ENCODE assay signal across 8 cellular contexts in the genomic region with DNA sequence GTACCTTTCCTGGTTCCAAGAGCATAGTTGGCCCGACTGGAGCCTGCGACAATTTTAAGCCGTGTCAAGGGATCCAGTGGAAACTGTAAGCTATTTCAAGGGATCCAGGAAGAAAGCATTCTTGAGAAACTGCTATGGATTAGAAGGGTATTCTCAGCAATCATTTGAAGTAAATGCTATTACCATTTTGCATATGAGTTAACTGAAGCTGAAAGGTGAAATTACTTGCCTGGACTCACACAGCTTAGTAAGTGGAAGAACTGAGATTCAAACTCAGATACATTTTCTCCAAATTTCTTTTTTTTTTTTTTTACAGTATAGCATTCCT. TPM values are rescaled to one million over a fixed set of nuclear protein-coding genes. Genes with fewer than 3 reads are reported as not detected.
DNase-seq lines count a peak whose midpoint lies in the region; ATAC-seq, FAIRE-seq and TF ChIP-seq lines count a peak whose summit lies in the region.

No MANE protein-coding gene starts in this region.

- TF ChIP-seq CTCF in right atrium auricular region (IDR thresholded peaks at IDR 0.05) (no peak), GM12878 (IDR thresholded peaks at IDR 0.05 in 2 of 3, conservative IDR thresholded peaks at IDR 0.05 in 1 of 3; ENCODE audit: control insufficient read depth in 2 of 3, extremely low read depth in 1 of 3, insufficient read depth in 1 of 3, low read depth in 3 of 3, low read length in 3 of 3) (no peak)

- no peak overlapping the region for H4K5ac ChIP-seq in mesendoderm (ENCODE audit: low read length)

- in situ Hi-C loops in GM12878 (cut with MboI) = no loop called here

- H3K27ac ChIP-seq in right atrium auricular region (peak overlapping the region; percentile 82 to 86), GM12878 (ENCODE audit: control insufficient read depth, insufficient read depth) (peak overlapping the region; percentile 77), mesendoderm (ENCODE audit: low read depth, low read length) (no peak overlapping the region), aorta (ENCODE audit: low read depth in 1 of 2, low read length in 2 of 2) (peak overlapping the region in 1 of 2 donors; percentile 78)

- no peaks in the 10 kb centered on the region for H3K36me3 ChIP-seq in right atrium auricular region
- no peaks in the 10 kb centered on the region for H3K36me3 ChIP-seq in GM12878 (ENCODE audit: control insufficient read depth in 2 of 2, insufficient read depth in 2 of 2, low read length in 1 of 2)
- no peaks in the 10 kb centered on the region for H3K36me3 ChIP-seq in mesendoderm (ENCODE audit: control insufficient read depth, insufficient read depth, low read length)
- H3K36me3 ChIP-seq in aorta (ENCODE audit: control insufficient read depth in 1 of 2, insufficient read depth in 2 of 2, low read length in 1 of 2) = no peaks in the 10 kb centered on the region

- no peak overlapping the region for H4K8ac ChIP-seq in mesendoderm (ENCODE audit: low read depth, low read length)

- RAD21 ChIA-PET in GM12878 (lab: Charles Lee; ENCODE audit: unreplicated experiment) = interaction anchor here (0.6 to 2.1 kb wide), 16 partner anchors 55 to 472 kb away, joined by 3 to 10 read pairs (median 4); a partner anchor contains a TSS

- H3K79me2 ChIP-seq in GM12878 (ENCODE audit: control insufficient read depth, insufficient read depth, low read length) = peaks cover 3% of the 10 kb centered on the region
- no peaks in the 10 kb centered on the region for H3K79me2 ChIP-seq in mesendoderm (ENCODE audit: control insufficient read depth, insufficient read depth, low read length)

- DNase-seq in right atrium auricular region (ENCODE audit: low spot score) (no peak), cardiac septum (ENCODE audit: low spot score) (no peak), GM12878 (ENCODE audit: low read depth, low spot score) (no peak), mesendoderm (no peak), aorta (no peak), EL (no peak), NCI-H2029 (lab: John Stamatoyannopoulos, UW) (no peak)
- DNase-seq in effector CD4-positive, alpha-beta T cell = no peak

- no peaks in the 10 kb centered on the region for H4K20me1 ChIP-seq in GM12878 (ENCODE audit: control insufficient read depth, insufficient read depth)

- H2BK120ac ChIP-seq in mesendoderm (ENCODE audit: low read depth, low read length) = no peak overlapping the region

- peaks cover 0 to 15% of the 10 kb centered on the region in 2 donors for H3K4me1 ChIP-seq in right atrium auricular region
- peaks cover 6% of the 10 kb centered on the region for H3K4me1 ChIP-seq in GM12878 (ENCODE audit: control insufficient read depth, insufficient read depth, low read length)
- H3K4me1 ChIP-seq in mesendoderm (ENCODE audit: control insufficient read depth, low read depth, low read length) = no peaks in the 10 kb centered on the region
- H3K4me1 ChIP-seq in aorta (ENCODE audit: control insufficient read depth in 1 of 2, insufficient read depth in 2 of 2, low read length in 2 of 2) = peaks cover 0 to 2% of the 10 kb centered on the region in 2 donors

- H3K4me3 ChIP-seq in right atrium auricular region = peak overlapping the region; percentile 57 to 66
- H3K4me3 ChIP-seq in GM12878 = peak overlapping the region; percentile 71
- H3K4me3 ChIP-seq in mesendoderm (ENCODE audit: low read length) = peak overlapping the region; percentile 58
- peak overlapping the region; percentile 9 to 61 for H3K4me3 ChIP-seq in aorta (ENCODE audit: low read length in 2 of 2)

- no peaks in the 10 kb centered on the region for H3K79me1 ChIP-seq in mesendoderm (ENCODE audit: low read length)

- SMC1A ChIA-PET in GM12878 (lab: Charles Lee; ENCODE audit: uncharacterized antibody, unreplicated experiment) = interaction anchor here (0.6 to 2.3 kb wide), 29 partner anchors 9 to 471 kb away, joined by 3 to 9 read pairs (median 3); a partner anchor contains a TSS

- H3K4me2 ChIP-seq in GM12878 (ENCODE audit: control insufficient read depth, insufficient read depth) (peak overlapping the region; percentile 99), mesendoderm (ENCODE audit: low read length) (peak overlapping the region; percentile 42)

- TF ChIP-seq POLR2A in GM12878 (IDR thresholded peaks at IDR 0.05; ENCODE audit: low read depth, low read length) = no peak

- H3K27me3 ChIP-seq in right atrium auricular region (no peaks in the 10 kb centered on the region), GM12878 (replicated peaks in 1 of 2; ENCODE audit: control insufficient read depth in 2 of 2, insufficient read depth in 2 of 2, low read length in 1 of 2) (no peaks in the 10 kb centered on the region), mesendoderm (ENCODE audit: insufficient read depth, low read length, poor library complexity) (no peaks in the 10 kb centered on the region), aorta (ENCODE audit: control insufficient read depth in 1 of 2, insufficient read depth in 2 of 2, low read length in 1 of 2) (no peaks in the 10 kb centered on the region)

- TF ChIP-seq EP300 in GM12878 (IDR thresholded peaks at IDR 0.05; ENCODE audit: borderline replicate concordance in 1 of 2, control insufficient read depth in 1 of 2, low read depth in 2 of 2, low read length in 2 of 2) = no peak

- H3K9me3 ChIP-seq in right atrium auricular region = no peaks in the 10 kb centered on the region
- no peaks in the 10 kb centered on the region; the same call in 2 of the 3 replicates for H3K9me3 ChIP-seq in GM12878 (replicated peaks; ENCODE audit: control insufficient read depth, insufficient read depth, low read length)
- no peaks in the 10 kb centered on the region for H3K9me3 ChIP-seq in aorta (ENCODE audit: control insufficient read depth, low read length)

- H3K18ac ChIP-seq in mesendoderm (ENCODE audit: low read length) = no peak overlapping the region

- CTCF ChIA-PET in GM12878 (lab: Yijun Ruan, JAX) = interaction anchor here (0.5 to 3.4 kb wide), 50 partner anchors 11 to 1785 kb away, joined by 3 to 38 read pairs (median 7); a partner anchor contains a TSS

- H3K56ac ChIP-seq in mesendoderm (ENCODE audit: low read length) = peak overlapping the region; percentile 90

- peak overlapping the region; percentile 22 for H3K4ac ChIP-seq in mesendoderm (ENCODE audit: low read depth, low read length)

- POLR2A ChIA-PET in GM12878 (lab: Charles Lee) = interaction anchor here (0.5 to 1.7 kb wide), 10 partner anchors 54 to 1471 kb away, joined by 3 to 7 read pairs (median 3); a partner anchor contains a TSS

- peak; percentile 16 for ATAC-seq in GM12878
- ATAC-seq in aorta (ENCODE audit: low FRiP score) = no peak

- peak overlapping the region; percentile 83 for H3K9ac ChIP-seq in GM12878 (ENCODE audit: control insufficient read depth, insufficient read depth, low read length)
- H3K9ac ChIP-seq in mesendoderm (ENCODE audit: low read length) = peak overlapping the region; percentile 80

- no peak overlapping the region for H2BK5ac ChIP-seq in mesendoderm (ENCODE audit: low read length)

- intact Hi-C loops in cardiac septum (cut with DNase I) = no loop called here
- intact Hi-C loops in GM12878 (cut with micrococcal nuclease; ENCODE audit: unreplicated experiment) = loop anchor here (2.0 to 5.0 kb wide), 2 partner anchors 319 to 420 kb away; no protein-coding TSS in a partner anchor
- intact Hi-C loops in aorta (cut with DNase I) = no loop called here

- BruUV-seq in GM12878 (replicated peaks; lab: Mats Ljungman, UMichigan) = no TSS peak

- H2BK15ac ChIP-seq in mesendoderm (replicated peaks; ENCODE audit: low read depth) = no peak overlapping the region

- H3K23ac ChIP-seq in mesendoderm (ENCODE audit: low read length) = no peak overlapping the region

- H2AFZ ChIP-seq in GM12878 (ENCODE audit: control insufficient read depth, low read depth, low read length) = peak overlapping the region; percentile 99

- 0% methylated on average over 3 of the region's 3 CpGs for WGBS in GM12878 (ENCODE audit: insufficient coverage, insufficient replicate concordance, low lambda C conversion rate, missing lambda C conversion rate)
- no CpG with 5 or more reads among the region's 3 CpGs for WGBS in mesendoderm (ENCODE audit: extremely low coverage, insufficient coverage, low lambda C conversion rate)
- 0 to 2% methylated on average over 3 of the region's 3 CpGs for WGBS in aorta, 2 donors

- FAIRE-seq in GM12878 (lab: Jason Lieb, UNC) = no peak

- no peak for TF ChIP-seq RAD21 in GM12878 (IDR thresholded peaks at IDR 0.05; ENCODE audit: insufficient read depth, low read depth, low read length)

- H2AK5ac ChIP-seq in mesendoderm (ENCODE audit: low read length) = no peak overlapping the region

RNA-seq across cellular contexts. Expression of a gene that starts 0.6 kb away (rescaled TPM):
- total RNA-seq in right atrium auricular region = 1 to 10 TPM; 3.4 to 9.7 TPM
- total RNA-seq in cardiac septum = 11.0 TPM
- total RNA-seq in GM12878 (2013; cell fraction: nucleolus; rRNA removed) = 6.7 and 8.8 TPM in 2 replicates
- 4.7 and 6.5 TPM in 2 replicates for total RNA-seq in GM12878 (2014; rRNA removed)
- total RNA-seq in GM12878 (2014; rRNA removed; fragmentation: Illumina TruSeq; extraction: Trizol) = 6.0 and 6.8 TPM in 2 replicates
- total RNA-seq in GM12878 (2021) = 3.4 and 6.2 TPM in 2 replicates
- 3.1 TPM for polyA plus RNA-seq in GM12878 (2011; ENCODE audit: low read depth)
- 4.5 and 4.9 TPM in 2 replicates for polyA plus RNA-seq in GM12878 (2011; rRNA removed)
- polyA plus RNA-seq in GM12878 (2011; cell fraction: cytosol; rRNA removed) = 3.1 TPM in 2 replicates
- polyA plus RNA-seq in GM12878 (2011; cell fraction: nucleus; rRNA removed) = 3.2 and 3.8 TPM in 2 replicates
- polyA plus RNA-seq in GM12878 (2012) = 2.3 and 2.8 TPM in 2 replicates
- polyA plus RNA-seq in GM12878 (2014; fragmentation: Illumina TruSeq; extraction: Trizol) = 6.5 and 7.0 TPM in 2 replicates
- polyA plus RNA-seq in GM12878 (2014; fragmentation: Nextera tagmentation; extraction: Ambion mirVana) = 1 to 10 TPM; 5.9 to 6.2 TPM
- polyA plus RNA-seq in GM12878 (2014; rRNA removed) = 3.8 and 4.3 TPM in 2 replicates
- polyA plus RNA-seq in GM12878 (2016; fragmentation: Nextera tagmentation; extraction: Ambion mirVana) = 1 to 10 TPM; 5.7 to 6.7 TPM
- polyA minus RNA-seq in GM12878 (2011; rRNA and poly(A)+ RNA removed) = 3.5 and 5.3 TPM in 2 replicates
- 1.7 and 2.0 TPM in 2 replicates for polyA minus RNA-seq in GM12878 (2011; cell fraction: cytosol; rRNA and poly(A)+ RNA removed)
- polyA minus RNA-seq in GM12878 (2011; cell fraction: nucleus; rRNA and poly(A)+ RNA removed) = 1.6 and 4.5 TPM in 2 replicates
- 3.8 TPM for polyA plus RNA-seq in mesendoderm (2013, experiment 1 of 2)
- polyA plus RNA-seq in mesendoderm (2013, experiment 2 of 2) = 3.4 TPM
- total RNA-seq in aorta = 1 to 10 TPM; 3.9 to 6.4 TPM
- polyA plus RNA-seq in aorta = 1 to 10 TPM; 1.8 to 5.1 TPM

RNA-seq across cellular contexts. Expression of a gene that starts 23.5 kb away (rescaled TPM):
- total RNA-seq in right atrium auricular region (1 to 10 TPM; 4.6 to 4.7 TPM), cardiac septum (4.7 TPM), GM12878 (2014; rRNA removed) (8.6 and 9.9 TPM in 2 replicates), GM12878 (2014; rRNA removed; fragmentation: Illumina TruSeq; extraction: Trizol) (8.1 and 8.7 TPM in 2 replicates), GM12878 (2021) (6.1 and 6.5 TPM in 2 replicates), aorta (1 to 10 TPM; 4.4 to 7.8 TPM)
- total RNA-seq in GM12878 (2013; cell fraction: nucleolus; rRNA removed) = 13.3 and 17.7 TPM in 2 replicates
- polyA plus RNA-seq in GM12878 (2011; ENCODE audit: low read depth) = 12.1 TPM
- polyA plus RNA-seq in GM12878 (2011; rRNA removed) (8.5 and 10.6 TPM in 2 replicates), GM12878 (2014; fragmentation: Illumina TruSeq; extraction: Trizol) (8.9 and 13.2 TPM in 2 replicates), GM12878 (2014; fragmentation: Nextera tagmentation; extraction: Ambion mirVana) (1 to 10 TPM; 2.1 to 3.7 TPM), GM12878 (2014; rRNA removed) (6.5 and 8.8 TPM in 2 replicates), GM12878 (2016; fragmentation: Nextera tagmentation; extraction: Ambion mirVana) (10 to 100 TPM in 1 of 2 experiments, 1 to 10 TPM in 1; 7.6 to 10.1 TPM), aorta (1 to 10 TPM; 3.5 to 9.1 TPM)
- polyA plus RNA-seq in GM12878 (2011; cell fraction: cytosol; rRNA removed) = 4.7 and 5.3 TPM in 2 replicates
- polyA plus RNA-seq in GM12878 (2011; cell fraction: nucleus; rRNA removed) = 8.5 and 8.7 TPM in 2 replicates
- 6.5 and 7.9 TPM in 2 replicates for polyA plus RNA-seq in GM12878 (2012)
- polyA minus RNA-seq in GM12878 (2011; rRNA and poly(A)+ RNA removed) = 8.3 and 9.0 TPM in 2 replicates
- polyA minus RNA-seq in GM12878 (2011; cell fraction: cytosol; rRNA and poly(A)+ RNA removed) = 2.9 and 4.0 TPM in 2 replicates
- 5.1 and 7.1 TPM in 2 replicates for polyA minus RNA-seq in GM12878 (2011; cell fraction: nucleus; rRNA and poly(A)+ RNA removed)
- polyA plus RNA-seq in mesendoderm (2013, experiment 1 of 2) = 6.5 TPM
- 6.2 TPM for polyA plus RNA-seq in mesendoderm (2013, experiment 2 of 2)

RNA-seq across cellular contexts. Expression of a gene that starts 54.9 kb away (rescaled TPM):
- total RNA-seq in right atrium auricular region (1 to 10 TPM; 1.6 to 2.0 TPM), cardiac septum (2.6 TPM), GM12878 (2014; rRNA removed) (3.7 and 4.3 TPM in 2 replicates), GM12878 (2014; rRNA removed; fragmentation: Illumina TruSeq; extraction: Trizol) (6.2 and 6.4 TPM in 2 replicates), GM12878 (2021) (4.3 and 4.4 TPM in 2 replicates), aorta (1 to 10 TPM; 3.5 to 3.8 TPM)
- 6.6 and 8.2 TPM in 2 replicates for total RNA-seq in GM12878 (2013; cell fraction: nucleolus; rRNA removed)
- polyA plus RNA-seq in GM12878 (2011; ENCODE audit: low read depth) = 1.8 TPM
- polyA plus RNA-seq in GM12878 (2011; rRNA removed) (1.9 and 3.3 TPM in 2 replicates), GM12878 (2014; fragmentation: Illumina TruSeq; extraction: Trizol) (6.0 and 6.6 TPM in 2 replicates), GM12878 (2014; fragmentation: Nextera tagmentation; extraction: Ambion mirVana) (1 to 10 TPM; 2.1 to 2.8 TPM), GM12878 (2014; rRNA removed) (3.7 and 4.5 TPM in 2 replicates), GM12878 (2016; fragmentation: Nextera tagmentation; extraction: Ambion mirVana) (1 to 10 TPM; 3.6 TPM), aorta (1 to 10 TPM; 2.5 to 3.9 TPM)
- polyA plus RNA-seq in GM12878 (2011; cell fraction: cytosol; rRNA removed) = 0.85 and 1.0 TPM in 2 replicates
- polyA plus RNA-seq in GM12878 (2011; cell fraction: nucleus; rRNA removed) = 1.1 TPM in 2 replicates
- 3.0 and 3.5 TPM in 2 replicates for polyA plus RNA-seq in GM12878 (2012)
- 1.0 and 1.2 TPM in 2 replicates for polyA minus RNA-seq in GM12878 (2011; rRNA and poly(A)+ RNA removed)
- polyA minus RNA-seq in GM12878 (2011; cell fraction: cytosol; rRNA and poly(A)+ RNA removed) = 0.53 and 0.62 TPM in 2 replicates
- polyA minus RNA-seq in GM12878 (2011; cell fraction: nucleus; rRNA and poly(A)+ RNA removed) = 0.57 and 0.85 TPM in 2 replicates
- polyA plus RNA-seq in mesendoderm (2013, experiment 1 of 2) = 2.8 TPM
- polyA plus RNA-seq in mesendoderm (2013, experiment 2 of 2) = 2.9 TPM
